21 cellular contexts compared by ENCODE assay signal in the genomic region with DNA sequence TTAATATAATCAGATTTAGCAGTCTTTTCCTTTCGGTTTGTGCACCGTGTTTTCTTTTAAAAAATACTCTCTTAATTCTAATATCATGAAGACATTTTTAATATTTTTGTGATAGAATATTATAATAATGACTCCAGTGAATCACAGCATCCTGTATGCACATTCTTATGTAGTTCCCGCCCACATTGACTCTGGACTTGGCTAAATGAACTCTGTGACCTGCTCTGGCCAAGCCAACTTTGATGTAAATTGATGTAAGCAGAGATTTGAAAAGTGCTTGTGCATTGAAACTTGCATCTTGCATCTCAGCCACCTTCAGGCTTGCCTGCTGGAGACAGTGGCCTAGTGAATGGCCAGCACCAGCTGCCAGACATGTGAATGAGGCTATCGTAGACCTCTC. TPM values are rescaled to one million over a fixed set of nuclear protein-coding genes. Genes with fewer than 3 reads are reported as not detected.
"Had no signal": no experiment of that assay in that cellular context is flagged by ENCODE, and none has a peak within 500 bp of the region (broad histone marks: within the 10 kb centered on the region; RNA-seq: fewer than 3 reads in every experiment).

No MANE protein-coding gene starts in this region.

- FAIRE-seq: colon, keratinocyte had no signal

- H3K27ac ChIP-seq: lower lobe of right lung, suprapubic skin, vagina had no signal

- H3K4me1 Mint-ChIP-seq: activated CD4-positive, alpha-beta T cell treated with anti-CD3 and anti-CD28 coated beads, Interleukin-2, amount 10 ng/mL, durations not matched to agents 24 days and 14 days; activated naive CD8-positive, alpha-beta T cell treated with anti-CD3 and anti-CD28 coated beads, Interleukin-2, amount 10 ng/mL, durations not matched to agents 7 days and 5 days; activated T-helper 17 cell treated with anti-CD3 and anti-CD28 coated beads, Interleukin-2, amount 50 U/mL, for 72 hours; natural killer cell; stimulated activated naive CD8-positive, alpha-beta T cell treated with anti-CD3 and anti-CD28 coated beads, Interleukin-15, amount 100 ng/mL, for 72 hours had no signal

- H3K27me3 Mint-ChIP-seq: activated CD4-positive, alpha-beta T cell treated with anti-CD3 and anti-CD28 coated beads, Interleukin-2, amount 10 ng/mL, durations not matched to agents 24 days and 14 days; activated CD8-positive, alpha-beta T cell treated with anti-CD3 and anti-CD28 coated beads for 36 hours; activated T-helper 17 cell treated with anti-CD3 and anti-CD28 coated beads, Interleukin-2, amount 50 U/mL, for 72 hours; stimulated activated naive CD8-positive, alpha-beta T cell treated with anti-CD3 and anti-CD28 coated beads, Interleukin-15, amount 100 ng/mL, for 72 hours had no signal

- H3K9me3 ChIP-seq: suprapubic skin, vagina had no signal

- H3K4me3 ChIP-seq: lower lobe of right lung, suprapubic skin, vagina had no signal

- H3K27ac Mint-ChIP-seq: activated CD4-positive, alpha-beta T cell treated with anti-CD3 and anti-CD28 coated beads, Interleukin-2, amount 10 ng/mL, durations not matched to agents 24 days and 14 days; activated CD8-positive, alpha-beta T cell treated with anti-CD3 and anti-CD28 coated beads for 36 hours; activated naive CD8-positive, alpha-beta T cell treated with anti-CD3 and anti-CD28 coated beads, Interleukin-2, amount 10 ng/mL, durations not matched to agents 7 days and 5 days; activated T-helper 17 cell treated with anti-CD3 and anti-CD28 coated beads, Interleukin-2, amount 50 U/mL, for 72 hours; natural killer cell; stimulated activated naive CD8-positive, alpha-beta T cell treated with anti-CD3 and anti-CD28 coated beads, Interleukin-15, amount 100 ng/mL, for 72 hours had no signal

- ATAC-seq: activated CD8-positive, alpha-beta T cell treated with anti-CD3 and anti-CD28 coated beads for 36 hours; activated T-helper 17 cell treated with anti-CD3 and anti-CD28 coated beads, Interleukin-2, amount 50 U/mL, for 72 hours; lower lobe of right lung; natural killer cell; stimulated activated naive CD8-positive, alpha-beta T cell treated with anti-CD3 and anti-CD28 coated beads, Interleukin-15, amount 100 ng/mL, for 72 hours had no signal

- H3K4me1 ChIP-seq: lower lobe of right lung, suprapubic skin, vagina had no signal

- H3K27me3 ChIP-seq: suprapubic skin, vagina had no signal

- H3K36me3 ChIP-seq: lower lobe of right lung, suprapubic skin, vagina had no signal

- H3K9me3 Mint-ChIP-seq: activated T-helper 17 cell treated with anti-CD3 and anti-CD28 coated beads, Interleukin-2, amount 50 U/mL, for 72 hours; natural killer cell had no signal

- DNase-seq: activated CD4-positive, alpha-beta T cell treated with anti-CD3 and anti-CD28 coated beads, Interleukin-2, amount 10 ng/mL, durations not matched to agents 24 days and 14 days; activated CD8-positive, alpha-beta T cell treated with anti-CD3 and anti-CD28 coated beads for 36 hours; activated naive CD4-positive, alpha-beta T cell; activated naive CD8-positive, alpha-beta T cell treated with anti-CD3 and anti-CD28 coated beads, Interleukin-2, amount 10 ng/mL, durations not matched to agents 7 days and 5 days; activated T-cell treated with anti-CD3 and anti-CD28 coated beads, Interleukin-2, amount 50 U/mL, for 1 hour; amygdala; caudate nucleus; glutamatergic neuron; hippocampal formation; lower lobe of right lung; natural killer cell; stimulated activated CD4-positive, alpha-beta T cell treated with anti-CD3 and anti-CD28 coated beads, Interleukin-2, amount 100 ng/mL, for 24 hours; stimulated activated naive CD8-positive, alpha-beta T cell treated with anti-CD3 and anti-CD28 coated beads, Interleukin-15, amount 100 ng/mL, for 72 hours; T1000; trophoblast cell had no signal

- H3K4me3 Mint-ChIP-seq: activated CD4-positive, alpha-beta T cell treated with anti-CD3 and anti-CD28 coated beads, Interleukin-2, amount 10 ng/mL, durations not matched to agents 24 days and 14 days; activated CD8-positive, alpha-beta T cell treated with anti-CD3 and anti-CD28 coated beads for 36 hours; activated naive CD8-positive, alpha-beta T cell treated with anti-CD3 and anti-CD28 coated beads, Interleukin-2, amount 10 ng/mL, durations not matched to agents 7 days and 5 days; activated T-helper 17 cell treated with anti-CD3 and anti-CD28 coated beads, Interleukin-2, amount 50 U/mL, for 72 hours; natural killer cell; stimulated activated naive CD8-positive, alpha-beta T cell treated with anti-CD3 and anti-CD28 coated beads, Interleukin-15, amount 100 ng/mL, for 72 hours had no signal

- H3K36me3 Mint-ChIP-seq: natural killer cell had no signal

RNA-seq across cellular contexts. Expression of a gene that starts 40.0 kb away (rescaled TPM):
- total RNA-seq: activated CD4-positive, alpha-beta T cell treated with anti-CD3 and anti-CD28 coated beads, Interleukin-2, amount 10 ng/mL, durations not matched to agents 24 days and 14 days; activated CD8-positive, alpha-beta T cell treated with anti-CD3 and anti-CD28 coated beads for 36 hours; activated T-helper 17 cell treated with anti-CD3 and anti-CD28 coated beads, Interleukin-2, amount 50 U/mL, for 72 hours; T-helper 1 cell treated with Interleukin-12 subunit alpha and Interleukin-12 subunit beta and Interleukin-4 antibody, amounts not matched to agents 30 ng/mL and 1 ng/mL, for 36 hours had no signal
